40 cellular contexts compared by ENCODE assay signal in genomic region chr4:182014164-182014563, GRCh38.
"Had no signal": no experiment of that assay in that cellular context is flagged by ENCODE, and none has a peak within 500 bp of the region (broad histone marks: within the 10 kb centered on the region; RNA-seq: fewer than 3 reads in every experiment).

No MANE protein-coding gene starts in this region.

- H3K4me3 Mint-ChIP-seq: activated naive CD4-positive, alpha-beta T cell treated with anti-CD3 and anti-CD28 coated beads for 36 hours; activated naive CD4-positive, alpha-beta T cell treated with anti-CD3 and anti-CD28 coated beads, Interleukin-2, amount 10 ng/mL, durations not matched to agents 7 days and 5 days; activated naive CD4-positive, alpha-beta T cell treated with anti-CD3 and anti-CD28 coated beads, Interleukin-2, amount 50 U/mL, for 24 hours; activated naive CD8-positive, alpha-beta T cell; activated naive CD8-positive, alpha-beta T cell treated with anti-CD3 and anti-CD28 coated beads for 36 hours; activated naive CD8-positive, alpha-beta T cell treated with anti-CD3 and anti-CD28 coated beads, Interleukin-2, amount 10 ng/mL, durations not matched to agents 7 days and 5 days; activated naive CD8-positive, alpha-beta T cell treated with anti-CD3 and anti-CD28 coated beads, Interleukin-2, amount 50 U/mL, for 24 hours; activated T-cell treated with anti-CD3 and anti-CD28 coated beads, Interleukin-2, amount 50 U/mL, for 24 hours; activated T-cell treated with anti-CD3 and anti-CD28 coated beads, Interleukin-2, amount 50 U/mL, for 4 hours; activated T-cell treated with anti-CD3 and anti-CD28 coated beads, Interleukin-2, amount 50 U/mL, for 72 hours; activated T-helper 1 cell treated with anti-CD3 and anti-CD28 coated beads, Interleukin-12 subunit alpha, Interleukin-12 subunit beta, Interleukin-2, Interleukin-4 antibody, amounts not matched to agents 30 ng/mL and 10 ng/mL and 1 ng/mL, durations not matched to agents 14 hours and 24 hours and 36 hours; activated T-helper 17 cell treated with anti-CD3 and anti-CD28 coated beads, Interleukin-2, amount 50 U/mL, for 72 hours; brain; central memory CD8-positive, alpha-beta T cell had no signal

- H3K9me3 Mint-ChIP-seq: activated naive CD4-positive, alpha-beta T cell treated with anti-CD3 and anti-CD28 coated beads, Interleukin-2, amount 50 U/mL, for 24 hours; activated naive CD8-positive, alpha-beta T cell treated with anti-CD3 and anti-CD28 coated beads for 36 hours; activated naive CD8-positive, alpha-beta T cell treated with anti-CD3 and anti-CD28 coated beads, Interleukin-2, amount 10 ng/mL, durations not matched to agents 7 days and 5 days; activated T-cell treated with anti-CD3 and anti-CD28 coated beads, Interleukin-2, amount 50 U/mL, for 4 hours; activated T-helper 17 cell treated with anti-CD3 and anti-CD28 coated beads, Interleukin-2, amount 50 U/mL, for 72 hours; brain had no signal

- H3K4me1 Mint-ChIP-seq: activated naive CD4-positive, alpha-beta T cell treated with anti-CD3 and anti-CD28 coated beads, Interleukin-2, amount 10 ng/mL, durations not matched to agents 7 days and 5 days; activated naive CD4-positive, alpha-beta T cell treated with anti-CD3 and anti-CD28 coated beads, Interleukin-2, amount 50 U/mL, for 24 hours; activated naive CD8-positive, alpha-beta T cell treated with anti-CD3 and anti-CD28 coated beads, Interleukin-2, amount 10 ng/mL, durations not matched to agents 7 days and 5 days; activated T-helper 17 cell treated with anti-CD3 and anti-CD28 coated beads, Interleukin-2, amount 50 U/mL, for 72 hours; brain; central memory CD8-positive, alpha-beta T cell had no signal

- H3K27ac ChIP-seq: adrenal gland, ascending aorta, body of pancreas, brain microvascular endothelial cell, breast epithelium, cardiac muscle cell had no signal

- FAIRE-seq: astrocyte, bronchial epithelial cell had no signal

- H3K4me1 ChIP-seq: adrenal gland, ascending aorta, body of pancreas, breast epithelium had no signal

- ATAC-seq: activated naive CD4-positive, alpha-beta T cell treated with anti-CD3 and anti-CD28 coated beads, Interleukin-2, amount 50 U/mL, for 72 hours; activated naive CD8-positive, alpha-beta T cell treated with anti-CD3 and anti-CD28 coated beads, Interleukin-2, amount 50 U/mL, for 24 hours; activated T-cell treated with anti-CD3 and anti-CD28 coated beads, Interleukin-2, amount 50 U/mL, for 4 hours; activated T-cell treated with anti-CD3 and anti-CD28 coated beads, Interleukin-2, amount 50 U/mL, for 72 hours; activated T-helper 17 cell treated with anti-CD3 and anti-CD28 coated beads, Interleukin-2, amount 50 U/mL, for 72 hours; body of pancreas had no signal

- H3K27ac Mint-ChIP-seq: activated naive CD4-positive, alpha-beta T cell treated with anti-CD3 and anti-CD28 coated beads for 36 hours; activated naive CD4-positive, alpha-beta T cell treated with anti-CD3 and anti-CD28 coated beads, Interleukin-2, amount 10 ng/mL, durations not matched to agents 7 days and 5 days; activated naive CD4-positive, alpha-beta T cell treated with anti-CD3 and anti-CD28 coated beads, Interleukin-2, amount 50 U/mL, for 24 hours; activated naive CD4-positive, alpha-beta T cell treated with anti-CD3 and anti-CD28 coated beads, Interleukin-2, amount 50 U/mL, for 72 hours; activated naive CD8-positive, alpha-beta T cell; activated naive CD8-positive, alpha-beta T cell treated with anti-CD3 and anti-CD28 coated beads for 36 hours; activated naive CD8-positive, alpha-beta T cell treated with anti-CD3 and anti-CD28 coated beads, Interleukin-2, amount 10 ng/mL, durations not matched to agents 7 days and 5 days; activated naive CD8-positive, alpha-beta T cell treated with anti-CD3 and anti-CD28 coated beads, Interleukin-2, amount 50 U/mL, for 24 hours; activated T-cell treated with anti-CD3 and anti-CD28 coated beads, Interleukin-2, amount 50 U/mL, for 24 hours; activated T-cell treated with anti-CD3 and anti-CD28 coated beads, Interleukin-2, amount 50 U/mL, for 72 hours; activated T-helper 1 cell treated with anti-CD3 and anti-CD28 coated beads, Interleukin-12 subunit alpha, Interleukin-12 subunit beta, Interleukin-2, Interleukin-4 antibody, amounts not matched to agents 30 ng/mL and 10 ng/mL and 1 ng/mL, durations not matched to agents 14 hours and 24 hours and 36 hours; activated T-helper 17 cell treated with anti-CD3 and anti-CD28 coated beads, Interleukin-2, amount 50 U/mL, for 72 hours; activated T-helper 2 cell treated with anti-CD3 and anti-CD28 coated beads, Interferon-gamma antibody, Interleukin-2, Interleukin-4, amounts not matched to agents 10 μg/mL and 5 μg/mL and 100 μg/mL, durations not matched to agents 14 hours and 24 hours and 36 hours; brain had no signal

- H3K9me3 ChIP-seq: adrenal gland, ascending aorta, body of pancreas, breast epithelium had no signal

- H3K27me3 Mint-ChIP-seq: activated naive CD4-positive, alpha-beta T cell treated with anti-CD3 and anti-CD28 coated beads, Interleukin-2, amount 10 ng/mL, durations not matched to agents 7 days and 5 days; activated naive CD4-positive, alpha-beta T cell treated with anti-CD3 and anti-CD28 coated beads, Interleukin-2, amount 50 U/mL, for 24 hours; activated naive CD8-positive, alpha-beta T cell; activated naive CD8-positive, alpha-beta T cell treated with anti-CD3 and anti-CD28 coated beads for 36 hours; activated naive CD8-positive, alpha-beta T cell treated with anti-CD3 and anti-CD28 coated beads, Interleukin-2, amount 10 ng/mL, durations not matched to agents 7 days and 5 days; activated naive CD8-positive, alpha-beta T cell treated with anti-CD3 and anti-CD28 coated beads, Interleukin-2, amount 50 U/mL, for 24 hours; activated T-cell treated with anti-CD3 and anti-CD28 coated beads, Interleukin-2, amount 50 U/mL, for 24 hours; activated T-helper 17 cell treated with anti-CD3 and anti-CD28 coated beads, Interleukin-2, amount 50 U/mL, for 72 hours; brain; central memory CD8-positive, alpha-beta T cell had no signal

- H3K27me3 ChIP-seq: adrenal gland, ascending aorta, body of pancreas, brain microvascular endothelial cell, breast epithelium, cardiac muscle cell had no signal

- DNase-seq: activated effector memory CD4-positive, alpha-beta T cell treated with anti-CD3 and anti-CD28 coated beads, Interleukin-2, amount 50 U/mL, for 16 hours; activated effector memory CD4-positive, alpha-beta T cell treated with Interleukin-2 at 50 U/mL for 16 hours; activated gamma-delta T cell; activated gamma-delta T cell treated with Interleukin-2 at 50 U/mL for 16 hours; activated naive CD4-positive, alpha-beta T cell; activated naive CD4-positive, alpha-beta T cell treated with anti-CD3 and anti-CD28 coated beads for 36 hours; activated naive CD4-positive, alpha-beta T cell treated with anti-CD3 and anti-CD28 coated beads, Interleukin-2, amount 10 ng/mL, durations not matched to agents 7 days and 5 days; activated naive CD4-positive, alpha-beta T cell treated with anti-CD3 and anti-CD28 coated beads, Interleukin-2, amount 50 U/mL, for 16 hours; activated naive CD4-positive, alpha-beta T cell treated with Interleukin-2 at 50 U/mL for 16 hours; activated naive CD8-positive, alpha-beta T cell treated with anti-CD3 and anti-CD28 coated beads for 36 hours; activated naive CD8-positive, alpha-beta T cell treated with anti-CD3 and anti-CD28 coated beads, Interleukin-2, amount 10 ng/mL, durations not matched to agents 7 days and 5 days; activated naive CD8-positive, alpha-beta T cell treated with anti-CD3 and anti-CD28 coated beads, Interleukin-2, amount 50 U/mL, for 24 hours; activated T-cell treated with anti-CD3 and anti-CD28 coated beads, Interleukin-2, amount 50 U/mL, for 1 hour; activated T-cell treated with anti-CD3 and anti-CD28 coated beads, Interleukin-2, amount 50 U/mL, for 24 hours; activated T-cell treated with anti-CD3 and anti-CD28 coated beads, Interleukin-2, amount 50 U/mL, for 4 hours; activated T-cell treated with anti-CD3 and anti-CD28 coated beads, Interleukin-2, amount 50 U/mL, for 48 hours; activated T-cell treated with anti-CD3 and anti-CD28 coated beads, Interleukin-2, amount 50 U/mL, for 72 hours; adrenal gland; amniotic stem cell; amygdala; anterior cingulate cortex; aorta; body of pancreas; brain microvascular endothelial cell; caudate nucleus; central memory CD4-positive, alpha-beta T cell; cerebellar nuclear complex had no signal

- H3K36me3 ChIP-seq: adrenal gland, ascending aorta, brain microvascular endothelial cell, breast epithelium, cardiac muscle cell had no signal

- H3K36me3 Mint-ChIP-seq: activated naive CD4-positive, alpha-beta T cell treated with anti-CD3 and anti-CD28 coated beads, Interleukin-2, amount 10 ng/mL, durations not matched to agents 7 days and 5 days; activated naive CD4-positive, alpha-beta T cell treated with anti-CD3 and anti-CD28 coated beads, Interleukin-2, amount 50 U/mL, for 24 hours; activated naive CD4-positive, alpha-beta T cell treated with anti-CD3 and anti-CD28 coated beads, Interleukin-2, amount 50 U/mL, for 72 hours; activated naive CD8-positive, alpha-beta T cell; activated naive CD8-positive, alpha-beta T cell treated with anti-CD3 and anti-CD28 coated beads for 36 hours; activated naive CD8-positive, alpha-beta T cell treated with anti-CD3 and anti-CD28 coated beads, Interleukin-2, amount 10 ng/mL, durations not matched to agents 7 days and 5 days; brain had no signal

- H3K4me3 ChIP-seq: adrenal gland, ascending aorta, body of pancreas, breast epithelium, cardiac muscle cell had no signal
